ENCODE assay signal across 3 cellular contexts in genomic region chr2:1733298-1733697, GRCh38. TPM values are rescaled to one million over a fixed set of nuclear protein-coding genes. Genes with fewer than 3 reads are reported as not detected.
"Had no signal": no experiment of that assay in that cellular context is flagged by ENCODE, and none has a peak within 500 bp of the region (broad histone marks: within the 10 kb centered on the region; RNA-seq: fewer than 3 reads in every experiment).

No MANE protein-coding gene starts in this region.

RNA-seq across cellular contexts. Expression of gene PXDN, which starts 11.0 kb away (rescaled TPM):
- total RNA-seq: activated T-helper 17 cell treated with anti-CD3 and anti-CD28 coated beads, Interleukin-2, amount 50 U/mL, for 72 hours; T-helper 17 cell had no signal
- polyA plus RNA-seq: K562 had no signal
